In genomic region chr11:3747704-3748103, GRCh38 we compare ENCODE assay signal across 14 cellular contexts. TPM values are rescaled to one million over a fixed set of nuclear protein-coding genes. Genes with fewer than 3 reads are reported as not detected.
DNase-seq lines count a peak whose midpoint lies in the region; ATAC-seq, FAIRE-seq and TF ChIP-seq lines count a peak whose summit lies in the region.
"Had no signal": no experiment of that assay in that cellular context is flagged by ENCODE, and none has a peak within 500 bp of the region (broad histone marks: within the 10 kb centered on the region; RNA-seq: fewer than 3 reads in every experiment).

No MANE protein-coding gene starts in this region.

- H3K4me2 ChIP-seq in IMR-90 (ENCODE audit: low read depth, low read length), result no peak overlapping the region
- no peak overlapping the region for H3K4me2 ChIP-seq in HepG2 (ENCODE audit: low read depth, low read length)

- H3K4me3 ChIP-seq in IMR-90 (ENCODE audit: insufficient read depth, low read depth, low read length) (no peak overlapping the region), cardiac fibroblast (replicated peaks in 1 of 2; ENCODE audit: low read depth in 2 of 2, low read length in 2 of 2) (no peak overlapping the region), HepG2 (replicated peaks in 1 of 3; ENCODE audit: insufficient read depth in 1 of 3, low read depth in 2 of 3, low read length in 3 of 3) (no peak overlapping the region)
- no peak overlapping the region for H3K4me3 ChIP-seq in CD4-positive, alpha-beta memory T cell (ENCODE audit: low read length in 2 of 2)

- no peak overlapping the region for H2BK15ac ChIP-seq in IMR-90 (ENCODE audit: low read depth, low read length)

- no peak overlapping the region for H3K4ac ChIP-seq in IMR-90 (ENCODE audit: low read depth, low read length)

- H3K79me2 ChIP-seq in HepG2 (ENCODE audit: insufficient read depth, low read length), result no peaks in the 10 kb centered on the region

- H4K5ac ChIP-seq in IMR-90 (ENCODE audit: low read depth, low read length), result no peak overlapping the region

- no peak overlapping the region for H2AK5ac ChIP-seq in IMR-90 (ENCODE audit: low read depth, low read length)

- no peaks in the 10 kb centered on the region for H3K27me3 Mint-ChIP-seq in CD4-positive, alpha-beta memory T cell
- H3K27me3 Mint-ChIP-seq: central memory CD8-positive, alpha-beta T cell had no signal

- no peak overlapping the region for H2AK9ac ChIP-seq in IMR-90 (replicated peaks; ENCODE audit: low read depth, low read length, poor library complexity)

- H2BK120ac ChIP-seq in IMR-90 (ENCODE audit: low read depth, low read length), result no peak overlapping the region

- no peaks in the 10 kb centered on the region for H4K20me1 ChIP-seq in IMR-90 (ENCODE audit: insufficient read depth, low read length)
- no peaks in the 10 kb centered on the region for H4K20me1 ChIP-seq in HepG2 (ENCODE audit: insufficient read depth, low read length)

- in situ Hi-C loops in IMR-90 (cut with MboI; ENCODE audit: low sequenced_read_pairs), result no loop called here
- in situ Hi-C loops in HepG2 (cut with HindIII; ENCODE audit: extremely low pct_ligation_motif_present, low pct_unique_long_range_greater_than_20kb), result no loop called here

- no peak overlapping the region for H4K91ac ChIP-seq in IMR-90 (ENCODE audit: insufficient read depth, low read depth, low read length)

- H3K4me3 Mint-ChIP-seq in CD4-positive, alpha-beta memory T cell, result no peak overlapping the region
- H3K4me3 Mint-ChIP-seq: central memory CD8-positive, alpha-beta T cell; T-helper 1 cell treated with Interleukin-12 subunit alpha and Interleukin-12 subunit beta and Interleukin-4 antibody, amounts not matched to agents 30 μg/mL and 1 μg/mL, for 36 hours had no signal

- H3K36me3 Mint-ChIP-seq in CD4-positive, alpha-beta memory T cell, result peaks cover 24 to 53% of the 10 kb centered on the region in 2 donors

- no peak overlapping the region for H3K9ac ChIP-seq in IMR-90 (ENCODE audit: low read depth, low read length)
- no peak overlapping the region for H3K9ac ChIP-seq in HepG2 (ENCODE audit: insufficient read depth, low read depth, low read length)

- H2BK5ac ChIP-seq in IMR-90 (ENCODE audit: low read depth, low read length, poor library complexity, severe bottlenecking), result peak overlapping the region; percentile 55

- peaks cover 0 to 1% (median 0%) of the 10 kb centered on the region in 4 donors for H3K4me1 Mint-ChIP-seq in CD4-positive, alpha-beta memory T cell
- H3K4me1 Mint-ChIP-seq: central memory CD8-positive, alpha-beta T cell had no signal

- H2AFZ ChIP-seq in IMR-90 (replicated peaks; ENCODE audit: low read length, poor library complexity), result no peak overlapping the region
- H2AFZ ChIP-seq in HepG2 (ENCODE audit: low read length), result no peak overlapping the region

- no peak for FAIRE-seq in HepG2 (lab: Jason Lieb, UNC)

- peaks cover 3% of the 10 kb centered on the region; the same call in 1 of the 2 replicates for H3K4me1 ChIP-seq in IMR-90 (ENCODE audit: control insufficient read depth, insufficient read depth, low read length)
- no peaks in the 10 kb centered on the region for H3K4me1 ChIP-seq in HepG2 (ENCODE audit: insufficient read depth, low read length)
- no peaks in the 10 kb centered on the region for H3K4me1 ChIP-seq in CD4-positive, alpha-beta memory T cell (ENCODE audit: insufficient read depth, low read length)

- no peaks in the 10 kb centered on the region for H3K9me1 ChIP-seq in IMR-90 (ENCODE audit: insufficient read depth, low read length)

- H3K36me3 ChIP-seq in IMR-90 (ENCODE audit: control insufficient read depth, insufficient read depth, low read length), result peaks cover 35% of the 10 kb centered on the region
- H3K36me3 ChIP-seq in HepG2 (replicated peaks in 1 of 2; ENCODE audit: control insufficient read depth in 1 of 2, insufficient read depth in 2 of 2, low read length in 2 of 2), result peaks cover 19 to 69% of the 10 kb centered on the region in 2 experiments
- peaks cover 46% of the 10 kb centered on the region for H3K36me3 ChIP-seq in CD4-positive, alpha-beta memory T cell (ENCODE audit: insufficient read depth, low read length)

- H3K14ac ChIP-seq in IMR-90 (replicated peaks; ENCODE audit: low read depth, low read length), result no peak overlapping the region

- intact Hi-C loops in IMR-90 (cut with micrococcal nuclease) (no loop called here), HepG2 (cut with micrococcal nuclease; ENCODE audit: unreplicated experiment) (no loop called here)
- intact Hi-C loops in CD4-positive, alpha-beta memory T cell (cut with micrococcal nuclease), result no loop called here

- CTCF ChIA-PET in IMR-90 (lab: Yijun Ruan, JAX) (interaction anchor here (0.6 kb wide), 1 partner anchor 296 kb away, joined by 3 read pairs; no protein-coding TSS in a partner anchor), HepG2 (lab: Yijun Ruan, JAX; ENCODE audit: low intra/inter-chr PET ratio, low total read pairs) (no interaction called here)
- CTCF ChIA-PET in CD4-positive, alpha-beta memory T cell (lab: Charles Lee; ENCODE audit: partially characterized antibody), result interaction anchor here (1.4 kb wide), 1 partner anchor 61 kb away, joined by 4 read pairs; the partner anchor contains the start of gene PGAP2

- no peaks in the 10 kb centered on the region for H3K27me3 ChIP-seq in IMR-90 (ENCODE audit: control insufficient read depth, insufficient read depth, low read length)
- H3K27me3 ChIP-seq in HepG2 (ENCODE audit: control insufficient read depth in 1 of 2, insufficient read depth in 2 of 2, low read length in 2 of 2), result no peaks in the 10 kb centered on the region
- no peaks in the 10 kb centered on the region for H3K27me3 ChIP-seq in CD4-positive, alpha-beta memory T cell (ENCODE audit: insufficient read depth, low read length)

- no peaks in the 10 kb centered on the region for H3K9me3 Mint-ChIP-seq in CD4-positive, alpha-beta memory T cell
- H3K9me3 Mint-ChIP-seq: central memory CD8-positive, alpha-beta T cell; T-helper 1 cell treated with Interleukin-12 subunit alpha and Interleukin-12 subunit beta and Interleukin-4 antibody, amounts not matched to agents 30 μg/mL and 1 μg/mL, for 36 hours had no signal

- TF ChIP-seq POLR2A in IMR-90 (IDR thresholded peaks at IDR 0.05; ENCODE audit: low read depth, low read length) (no peak), HepG2 (IDR thresholded peaks at IDR 0.05; ENCODE audit: insufficient read depth in 1 of 2, low read depth in 2 of 2, low read length in 2 of 2) (no peak)

- POLR2A ChIA-PET in IMR-90 (lab: Charles Lee; ENCODE audit: unreplicated experiment), result no interaction called here
- POLR2A ChIA-PET in HepG2 (lab: Yijun Ruan, JAX), result no interaction called here
- POLR2A ChIA-PET in CD4-positive, alpha-beta memory T cell (lab: Charles Lee; ENCODE audit: partially characterized antibody), result no interaction called here

- TF ChIP-seq EP300 in HepG2 (IDR thresholded peaks at IDR 0.05; ENCODE audit: low read depth in 2 of 2, low read length in 2 of 2) (no peak), HepG2 (CRISPR knock-in tag; IDR thresholded peaks at IDR 0.05; ENCODE audit: borderline replicate concordance) (no peak)

- H3K18ac ChIP-seq in IMR-90 (ENCODE audit: low read depth, low read length), result no peak overlapping the region

- H3K9me3 ChIP-seq in IMR-90 (ENCODE audit: control insufficient read depth, insufficient read depth, low read length) (no peaks in the 10 kb centered on the region), HepG2 (ENCODE audit: low read length) (no peaks in the 10 kb centered on the region)
- no peaks in the 10 kb centered on the region for H3K9me3 ChIP-seq in CD4-positive, alpha-beta memory T cell (ENCODE audit: control insufficient read depth in 1 of 2, low read length in 2 of 2)

- no peak overlapping the region for H2BK20ac ChIP-seq in IMR-90 (ENCODE audit: low read depth, low read length)

- H3K56ac ChIP-seq in IMR-90 (ENCODE audit: extremely low read depth, insufficient read depth, low read length), result no peak overlapping the region

- H3K27ac ChIP-seq in IMR-90 (ENCODE audit: insufficient read depth, low read length) (peak overlapping the region; percentile 42; the same call in 1 of the 2 replicates), HepG2 (ENCODE audit: extremely low read length, insufficient read depth, low read length) (no peak overlapping the region)
- no peak overlapping the region for H3K27ac ChIP-seq in CD4-positive, alpha-beta memory T cell (ENCODE audit: low read depth, low read length)

- peak overlapping the region in 1 of 7 donors; percentile 42 for H3K27ac Mint-ChIP-seq in CD4-positive, alpha-beta memory T cell
- H3K27ac Mint-ChIP-seq: T-helper 1 cell treated with Interleukin-12 subunit alpha and Interleukin-12 subunit beta and Interleukin-4 antibody, amounts not matched to agents 30 μg/mL and 1 μg/mL, for 36 hours had no signal

- no peak overlapping the region for H4K8ac ChIP-seq in IMR-90 (ENCODE audit: low read depth in 2 of 2, low read length in 2 of 2)

- BruUV-seq in IMR-90 (replicated peaks; lab: Mats Ljungman, UMichigan) (no TSS peak), HepG2 (replicated peaks; lab: Mats Ljungman, UMichigan) (TSS peak; percentile 7)

- peak; percentile 80 for DNase-seq in AG20443 (ENCODE audit: low spot score)
- peak; percentile 89 for DNase-seq in IMR-90
- peak; percentile 76 to 86 for DNase-seq in cardiac fibroblast (ENCODE audit: low read depth in 2 of 2)
- no peak for DNase-seq in HepG2 (ENCODE audit: low spot score)
- no peak for DNase-seq in NCI-H2171 treated with DMSO at 0.1 percent for 48 hours (lab: John Stamatoyannopoulos, UW)
- DNase-seq in middle frontal gyrus (ENCODE audit: extremely low spot score, low spot score), result no peak
- no peak for DNase-seq in CD4-positive, alpha-beta memory T cell
- DNase-seq: Calu3; Karpas-422; NCI-H526 treated with DMSO at 0.1 percent for 48 hours; stimulated activated CD4-positive, alpha-beta T cell treated with anti-CD3 and anti-CD28 coated beads, Interleukin-4, amount 100 ng/mL, for 4 hours had no signal

- dilution Hi-C loops in IMR-90 (cut with HindIII; ENCODE audit: low sequenced_read_pairs, unreplicated experiment), result no loop called here

- ATAC-seq in IMR-90 (ENCODE audit: low read depth), result peak; percentile 97
- no peak for ATAC-seq in HepG2
- ATAC-seq in GM19324 (IDR thresholded peaks at IDR 0.05; ENCODE audit: low FRiP score, unreplicated experiment), result no peak

- H3K79me1 ChIP-seq in IMR-90 (ENCODE audit: low read depth in 1 of 2, low read length in 2 of 2), result peaks cover 12 to 18% of the 10 kb centered on the region in 2 experiments; a peak in 3 of 4 replicates

- TF ChIP-seq RAD21 in IMR-90 (IDR thresholded peaks at IDR 0.05; ENCODE audit: low read length), result no peak
- no peak for TF ChIP-seq RAD21 in HepG2 (CRISPR knock-in tag; IDR thresholded peaks at IDR 0.05)

- TF ChIP-seq CTCF in IMR-90 (conservative IDR thresholded peaks at IDR 0.05; ENCODE audit: low read depth, low read length) (no peak), cardiac fibroblast (IDR thresholded peaks at IDR 0.05; ENCODE audit: low read depth, low read length) (no peak), HepG2 (CRISPR knock-in tag; IDR thresholded peaks at IDR 0.05) (no peak)

- WGBS in IMR-90 (ENCODE audit: extremely low coverage in 2 of 2, insufficient read length in 1 of 2), 2 experiments, result no CpG with 5 or more reads among the region's 1 CpG
- 93% methylated on average over 1 of the region's 1 CpG for WGBS in HepG2 (ENCODE audit: low lambda C conversion rate)

- H3K23ac ChIP-seq in IMR-90 (ENCODE audit: low read depth, low read length), result no peak overlapping the region

RNA-seq across cellular contexts. Expression of gene NUP98, which starts 49.6 kb away (rescaled TPM):
- total RNA-seq in IMR-90 (2012; rRNA removed), result 138 and 145 TPM in 2 replicates
- polyA plus RNA-seq in IMR-90 (2012; rRNA removed), result 103 and 105 TPM in 2 replicates
- polyA plus RNA-seq in IMR-90 (2012; cell fraction: cytosol; rRNA removed), result 69.7 and 79.4 TPM in 2 replicates
- 137 and 211 TPM in 2 replicates for polyA plus RNA-seq in IMR-90 (2012; cell fraction: nucleus; rRNA removed; ENCODE audit: low replicate concordance)
- total RNA-seq in HepG2 (2016; rRNA removed; fragmentation: Illumina TruSeq; extraction: Trizol), result 85.3 and 126 TPM in 2 replicates
- 43.1 and 51.6 TPM in 2 replicates for total RNA-seq in HepG2 (2016; cell fraction: cytosol; rRNA removed; fragmentation: Illumina TruSeq; extraction: Trizol; ENCODE audit: low read depth)
- total RNA-seq in HepG2 (2016; cell fraction: insoluble cytoplasmic fraction; rRNA removed; fragmentation: Illumina TruSeq; extraction: Trizol), result 89.3 and 123 TPM in 2 replicates
- 26.3 and 32.0 TPM in 2 replicates for total RNA-seq in HepG2 (2016; cell fraction: membrane; rRNA removed; fragmentation: Illumina TruSeq; extraction: Trizol)
- total RNA-seq in HepG2 (2016; cell fraction: nucleus; rRNA removed; fragmentation: Illumina TruSeq; extraction: Trizol), result 76.7 and 93.4 TPM in 2 replicates
- polyA plus RNA-seq in HepG2 (2011; rRNA removed), result 73.6 and 76.6 TPM in 2 replicates
- 69.6 and 79.5 TPM in 2 replicates for polyA plus RNA-seq in HepG2 (2011; cell fraction: cytosol; rRNA removed)
- polyA plus RNA-seq in HepG2 (2011; cell fraction: nucleus; rRNA removed), result 104 and 106 TPM in 2 replicates
- 30.9 and 40.3 TPM in 2 replicates for polyA plus RNA-seq in HepG2 (2012)
- polyA plus RNA-seq in HepG2 (2016; cell fraction: cytosol; fragmentation: Illumina TruSeq; extraction: Trizol; ENCODE audit: low read depth), result 3.7 and 4.0 TPM in 2 replicates
- 75.4 and 87.3 TPM in 2 replicates for polyA plus RNA-seq in HepG2 (2016; cell fraction: insoluble cytoplasmic fraction; fragmentation: Illumina TruSeq; extraction: Trizol; ENCODE audit: low read depth)
- polyA plus RNA-seq in HepG2 (2016; cell fraction: membrane; fragmentation: Illumina TruSeq; extraction: Trizol; ENCODE audit: low read depth), result 7.2 and 10.0 TPM in 2 replicates
- 69.6 and 70.2 TPM in 2 replicates for polyA plus RNA-seq in HepG2 (2016; cell fraction: nucleus; fragmentation: Illumina TruSeq; extraction: Trizol; ENCODE audit: insufficient read depth, low read depth)
- 297 and 701 TPM in 2 replicates for polyA minus RNA-seq in HepG2 (2011; rRNA and poly(A)+ RNA removed; ENCODE audit: low replicate concordance)
- polyA minus RNA-seq in HepG2 (2011; cell fraction: cytosol; rRNA and poly(A)+ RNA removed), result 83.2 and 92.9 TPM in 2 replicates
- 87.9 and 109 TPM in 2 replicates for polyA minus RNA-seq in HepG2 (2011; cell fraction: nucleus; rRNA and poly(A)+ RNA removed)
- 100 to 1,000 TPM; 109 to 112 TPM for total RNA-seq in CD4-positive, alpha-beta memory T cell
- 10 to 100 TPM; 31.9 to 51.8 TPM for polyA plus RNA-seq in CD4-positive, alpha-beta memory T cell

Comparison
In these comparisons a context has a peak if more than half of its experiments do, and no peak if none do; other contexts are left out.
1. DNase-seq: peak in AG20443 (single experiment), IMR-90 (single experiment) and cardiac fibroblast (2 of 2); none in HepG2 (single experiment), NCI-H2171 treated with DMSO at 0.1 percent for 48 hours (single experiment), middle frontal gyrus (single experiment) and CD4-positive, alpha-beta memory T cell (0 of 5).